In the genomic region with DNA sequence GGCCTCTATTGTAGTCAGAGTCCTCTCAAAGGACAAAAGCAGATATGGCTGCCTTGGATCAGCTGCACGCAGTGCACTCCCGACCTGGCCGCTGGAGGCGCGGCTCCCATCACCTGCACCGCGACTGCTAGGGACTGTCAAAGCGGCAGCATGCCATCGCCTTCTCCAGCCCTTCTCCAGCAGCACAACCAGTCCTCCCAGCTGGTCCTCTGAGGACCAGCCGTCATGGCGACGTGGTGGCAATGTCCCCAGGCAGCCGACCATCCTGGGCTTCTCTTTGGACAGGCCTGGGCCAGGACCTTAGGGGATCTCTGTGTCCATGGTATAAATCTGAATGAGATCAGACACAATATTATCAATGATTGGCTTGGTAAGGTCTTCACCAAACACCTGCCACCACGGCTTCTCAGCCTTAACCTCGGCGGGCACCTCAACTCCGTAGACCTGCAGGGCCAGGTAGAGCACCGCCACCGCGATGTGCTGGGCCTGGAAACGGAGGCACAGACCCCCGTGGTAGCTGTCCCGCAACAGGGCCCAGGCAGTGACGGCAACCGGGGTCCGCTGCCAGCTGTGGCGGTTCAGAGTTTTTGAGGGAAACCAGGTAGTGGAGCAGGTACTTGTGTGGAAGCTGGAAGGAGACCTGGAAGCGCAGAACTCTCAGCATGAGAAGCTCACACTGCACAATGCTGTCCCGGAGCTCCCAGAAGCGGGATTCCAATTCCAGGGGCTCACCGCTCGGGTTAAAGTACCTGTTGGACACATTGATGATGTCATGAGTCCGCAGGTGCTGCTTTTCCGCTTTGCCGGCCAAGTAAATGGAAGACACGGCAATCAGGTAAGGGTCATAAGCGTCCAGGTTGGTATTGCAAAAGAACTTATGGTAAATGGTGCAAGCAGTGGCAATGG, we compare ENCODE assay signal across 18 cellular contexts. TPM values are rescaled to one million over a fixed set of nuclear protein-coding genes. Genes with fewer than 3 reads are reported as not detected.
DNase-seq lines count a peak whose midpoint lies in the region; ATAC-seq, FAIRE-seq and TF ChIP-seq lines count a peak whose summit lies in the region.
"Had no signal": no experiment of that assay in that cellular context is flagged by ENCODE, and none has a peak within 500 bp of the region (broad histone marks: within the 10 kb centered on the region; RNA-seq: fewer than 3 reads in every experiment).

No MANE protein-coding gene starts in this region.

- peaks cover 52% of the 10 kb centered on the region for H3K4me1 ChIP-seq in HepG2 (ENCODE audit: insufficient read depth, low read length)
- H3K4me1 ChIP-seq in right lobe of liver, result peaks cover 0 to 29% (median 4%) of the 10 kb centered on the region in 4 donors
- H3K4me1 ChIP-seq in esophagus squamous epithelium, result peaks cover 17 to 46% (median 29%) of the 10 kb centered on the region in 3 donors

- TF ChIP-seq RAD21 in HepG2 (CRISPR knock-in tag; IDR thresholded peaks at IDR 0.05), result no peak

- no peak overlapping the region for H2AFZ ChIP-seq in HepG2 (ENCODE audit: low read length)

- H3K9me3 Mint-ChIP-seq in dendritic cell treated with granulocyte-macrophage colony-stimulating factor and Interleukin-4, amounts not matched to agents 40 ng/mL and 50 ng/mL, for 4 days, result no peaks in the 10 kb centered on the region
- H3K9me3 Mint-ChIP-seq in neural crest cell, result peaks cover 14% of the 10 kb centered on the region

- H3K4me2 ChIP-seq in HepG2 (ENCODE audit: low read depth, low read length), result no peak overlapping the region

- H3K27me3 ChIP-seq in HepG2 (ENCODE audit: control insufficient read depth in 1 of 2, insufficient read depth in 2 of 2, low read length in 2 of 2), result peaks cover 0 to 6% of the 10 kb centered on the region in 2 experiments; a peak in 3 of 5 replicates
- no peaks in the 10 kb centered on the region for H3K27me3 ChIP-seq in right lobe of liver
- no peaks in the 10 kb centered on the region for H3K27me3 ChIP-seq in esophagus squamous epithelium
- H3K27me3 ChIP-seq: BLaER1 treated with 17β-estradiol and CSF1 and Interleukin-3, amounts not matched to agents 10 nM and 100 nM had no signal

- peaks cover 4% of the 10 kb centered on the region for H3K27me3 Mint-ChIP-seq in dendritic cell treated with granulocyte-macrophage colony-stimulating factor and Interleukin-4, amounts not matched to agents 40 ng/mL and 50 ng/mL, for 4 days
- peaks cover 5% of the 10 kb centered on the region for H3K27me3 Mint-ChIP-seq in neural crest cell (ENCODE audit: low read depth)

- peaks cover 10% of the 10 kb centered on the region; the same call in 1 of the 2 replicates for H4K20me1 ChIP-seq in HepG2 (ENCODE audit: insufficient read depth, low read length)

- POLR2A ChIA-PET in HepG2 (lab: Yijun Ruan, JAX), result interaction anchor here (0.8 kb wide), 1 partner anchor 31 kb away, joined by 3 read pairs; no protein-coding TSS in a partner anchor

- CTCF ChIA-PET in HepG2 (lab: Yijun Ruan, JAX; ENCODE audit: low intra/inter-chr PET ratio, low total read pairs), result no interaction called here

- peaks cover 63% of the 10 kb centered on the region for H3K4me1 Mint-ChIP-seq in dendritic cell treated with granulocyte-macrophage colony-stimulating factor and Interleukin-4, amounts not matched to agents 40 ng/mL and 50 ng/mL, for 4 days (ENCODE audit: low read depth)
- H3K4me1 Mint-ChIP-seq in neural crest cell, result peaks cover 41% of the 10 kb centered on the region

- 72% methylated on average over 25 of the region's 37 CpGs for WGBS in HepG2 (ENCODE audit: low lambda C conversion rate)
- WGBS in right lobe of liver (ENCODE audit: insufficient coverage, low coverage, low lambda C conversion rate, missing lambda C conversion rate), result 96% methylated on average over 10 of the region's 37 CpGs
- WGBS in esophagus squamous epithelium, 2 donors, result 93 to 94% methylated on average over 8 to 27 of the region's 37 CpGs

- peaks cover 0 to under 1% of the 10 kb centered on the region in 2 experiments; a peak in 1 of 5 replicates for H3K36me3 ChIP-seq in HepG2 (replicated peaks in 1 of 2; ENCODE audit: control insufficient read depth in 1 of 2, insufficient read depth in 2 of 2, low read length in 2 of 2)
- peaks cover 0 to 2% (median under 1%) of the 10 kb centered on the region in 4 donors for H3K36me3 ChIP-seq in right lobe of liver
- H3K36me3 ChIP-seq in esophagus squamous epithelium, result peaks cover 0 to 6% (median 0%) of the 10 kb centered on the region in 3 donors

- H3K9ac ChIP-seq in HepG2 (ENCODE audit: insufficient read depth, low read depth, low read length), result no peak overlapping the region
- H3K9ac ChIP-seq: BLaER1 treated with 17β-estradiol and CSF1 and Interleukin-3, amounts not matched to agents 10 nM and 100 nM had no signal

- in situ Hi-C loops in HepG2 (cut with HindIII; ENCODE audit: extremely low pct_ligation_motif_present, low pct_unique_long_range_greater_than_20kb), result no loop called here

- H3K4me3 Mint-ChIP-seq in dendritic cell treated with granulocyte-macrophage colony-stimulating factor and Interleukin-4, amounts not matched to agents 40 ng/mL and 50 ng/mL, for 4 days, result no peak overlapping the region
- H3K4me3 Mint-ChIP-seq in neural crest cell, result peak overlapping the region; percentile 17

- H3K27ac Mint-ChIP-seq in dendritic cell treated with granulocyte-macrophage colony-stimulating factor and Interleukin-4, amounts not matched to agents 40 ng/mL and 50 ng/mL, for 4 days, result peak overlapping the region; percentile 67
- no peak overlapping the region for H3K27ac Mint-ChIP-seq in neural crest cell (ENCODE audit: unreplicated experiment)

- TF ChIP-seq POLR2A in HepG2 (IDR thresholded peaks at IDR 0.05; ENCODE audit: insufficient read depth in 1 of 2, low read depth in 2 of 2, low read length in 2 of 2) (no peak), right lobe of liver (IDR thresholded peaks at IDR 0.05) (no peak), esophagus squamous epithelium (IDR thresholded peaks at IDR 0.05) (no peak)

- no peak overlapping the region for H3K4me3 ChIP-seq in HepG2 (replicated peaks in 1 of 3; ENCODE audit: insufficient read depth in 1 of 3, low read depth in 2 of 3, low read length in 3 of 3)
- H3K4me3 ChIP-seq in right lobe of liver, result no peak overlapping the region
- no peak overlapping the region for H3K4me3 ChIP-seq in esophagus squamous epithelium
- H3K4me3 ChIP-seq: BLaER1 treated with 17β-estradiol and CSF1 and Interleukin-3, amounts not matched to agents 10 nM and 100 nM had no signal

- H3K27ac ChIP-seq in HepG2 (ENCODE audit: extremely low read length, insufficient read depth, low read length) (no peak overlapping the region), right lobe of liver (no peak overlapping the region), esophagus squamous epithelium (no peak overlapping the region)

- BruUV-seq in HepG2 (replicated peaks; lab: Mats Ljungman, UMichigan), result no TSS peak

- DNase-seq in HepG2 (ENCODE audit: low spot score) (no peak), right lobe of liver (no peak), neural crest cell (ENCODE audit: low read depth, low spot score) (no peak), esophagus squamous epithelium (lab: John Stamatoyannopoulos, UW) (no peak), COR-L47 (lab: John Stamatoyannopoulos, UW) (no peak)
- DNase-seq: IMR-90, Kasumi-1, MM.1S, NCI-H1105, NCI-H1694, Right ventricle myocardium superior had no signal

- peaks cover 16% of the 10 kb centered on the region for H3K36me3 Mint-ChIP-seq in dendritic cell treated with granulocyte-macrophage colony-stimulating factor and Interleukin-4, amounts not matched to agents 40 ng/mL and 50 ng/mL, for 4 days (ENCODE audit: low read depth)
- no peaks in the 10 kb centered on the region for H3K36me3 Mint-ChIP-seq in neural crest cell (ENCODE audit: low read depth)

- intact Hi-C loops in HepG2 (cut with micrococcal nuclease; ENCODE audit: unreplicated experiment) (no loop called here), right lobe of liver (cut with DNase I) (loop anchor here in 1 of 2 donors (5.0 kb wide), 1 partner anchor 35 kb away; no protein-coding TSS in a partner anchor), esophagus squamous epithelium (cut with DNase I) (no loop called here)
- intact Hi-C loops in dendritic cell treated with granulocyte-macrophage colony-stimulating factor and Interleukin-4, amounts not matched to agents 40 ng/mL and 50 ng/mL, for 4 days (cut with micrococcal nuclease), result no loop called here

- H3K9me3 ChIP-seq in HepG2 (ENCODE audit: low read length) (no peaks in the 10 kb centered on the region), right lobe of liver (no peaks in the 10 kb centered on the region), esophagus squamous epithelium (no peaks in the 10 kb centered on the region)

- H3K79me2 ChIP-seq in HepG2 (ENCODE audit: insufficient read depth, low read length), result no peaks in the 10 kb centered on the region

- TF ChIP-seq EP300 in HepG2 (IDR thresholded peaks at IDR 0.05; ENCODE audit: low read depth in 2 of 2, low read length in 2 of 2) (no peak), HepG2 (CRISPR knock-in tag; IDR thresholded peaks at IDR 0.05; ENCODE audit: borderline replicate concordance) (no peak)

- no peak for ATAC-seq in HepG2
- no peak for ATAC-seq in right lobe of liver
- no peak for ATAC-seq in GM21825 (IDR thresholded peaks at IDR 0.05; ENCODE audit: unreplicated experiment)
- no peak for ATAC-seq in GM18511 (IDR thresholded peaks at IDR 0.05; ENCODE audit: unreplicated experiment)

- no peak for FAIRE-seq in HepG2 (lab: Jason Lieb, UNC)
- FAIRE-seq: GM12892, H54, RCC 7860 had no signal

- no peak for TF ChIP-seq CTCF in HepG2 (CRISPR knock-in tag; IDR thresholded peaks at IDR 0.05)
- no peak for TF ChIP-seq CTCF in right lobe of liver (IDR thresholded peaks at IDR 0.05)
- TF ChIP-seq CTCF in neural crest cell (conservative IDR thresholded peaks at IDR 0.05), result no peak
- TF ChIP-seq CTCF in esophagus squamous epithelium (IDR thresholded peaks at IDR 0.05), result no peak

RNA-seq across cellular contexts. Expression of a gene that starts 8.5 kb away (rescaled TPM):
- total RNA-seq in HepG2 (2016; rRNA removed; fragmentation: Illumina TruSeq; extraction: Trizol), result 18.0 and 27.1 TPM in 2 replicates
- total RNA-seq in HepG2 (2016; cell fraction: cytosol; rRNA removed; fragmentation: Illumina TruSeq; extraction: Trizol; ENCODE audit: low read depth), result 7.1 and 7.8 TPM in 2 replicates
- total RNA-seq in HepG2 (2016; cell fraction: insoluble cytoplasmic fraction; rRNA removed; fragmentation: Illumina TruSeq; extraction: Trizol), result 15.8 and 29.9 TPM in 2 replicates
- total RNA-seq in HepG2 (2016; cell fraction: membrane; rRNA removed; fragmentation: Illumina TruSeq; extraction: Trizol), result 14.2 and 16.6 TPM in 2 replicates
- total RNA-seq in HepG2 (2016; cell fraction: nucleus; rRNA removed; fragmentation: Illumina TruSeq; extraction: Trizol), result 53.7 and 56.5 TPM in 2 replicates
- polyA plus RNA-seq in HepG2 (2011; rRNA removed), result 55.5 and 79.2 TPM in 2 replicates
- 59.1 and 69.7 TPM in 2 replicates for polyA plus RNA-seq in HepG2 (2011; cell fraction: cytosol; rRNA removed)
- 85.1 and 113 TPM in 2 replicates for polyA plus RNA-seq in HepG2 (2011; cell fraction: nucleus; rRNA removed)
- polyA plus RNA-seq in HepG2 (2012), result 48.1 and 56.6 TPM in 2 replicates
- 4.7 and 6.0 TPM in 2 replicates for polyA plus RNA-seq in HepG2 (2016; cell fraction: cytosol; fragmentation: Illumina TruSeq; extraction: Trizol; ENCODE audit: low read depth)
- polyA plus RNA-seq in HepG2 (2016; cell fraction: insoluble cytoplasmic fraction; fragmentation: Illumina TruSeq; extraction: Trizol; ENCODE audit: low read depth), result 17.2 and 23.0 TPM in 2 replicates
- polyA plus RNA-seq in HepG2 (2016; cell fraction: membrane; fragmentation: Illumina TruSeq; extraction: Trizol; ENCODE audit: low read depth), result 9.3 and 9.4 TPM in 2 replicates
- polyA plus RNA-seq in HepG2 (2016; cell fraction: nucleus; fragmentation: Illumina TruSeq; extraction: Trizol; ENCODE audit: insufficient read depth, low read depth), result 63.2 and 85.8 TPM in 2 replicates
- 142 and 198 TPM in 2 replicates for polyA minus RNA-seq in HepG2 (2011; rRNA and poly(A)+ RNA removed; ENCODE audit: low replicate concordance)
- 72.5 and 80.5 TPM in 2 replicates for polyA minus RNA-seq in HepG2 (2011; cell fraction: cytosol; rRNA and poly(A)+ RNA removed)
- 95.3 and 131 TPM in 2 replicates for polyA minus RNA-seq in HepG2 (2011; cell fraction: nucleus; rRNA and poly(A)+ RNA removed)
- total RNA-seq in right lobe of liver, result 100 to 1,000 TPM; 106 to 407 (median 232) TPM
- total RNA-seq in neural crest cell, result 20.6 and 20.9 TPM in 2 replicates
- 100 to 1,000 TPM; 222 to 415 (median 252) TPM for total RNA-seq in esophagus squamous epithelium
